ENCODE assay signal across 10 cellular contexts in genomic region chr9:91001146-91001611, GRCh38.
DNase-seq lines count a peak whose midpoint lies in the region; ATAC-seq lines count a peak whose summit lies in the region.
"Had no signal": no experiment of that assay in that cellular context is flagged by ENCODE, and none has a peak within 500 bp of the region (broad histone marks: within the 10 kb centered on the region; RNA-seq: fewer than 3 reads in every experiment).

No MANE protein-coding gene starts in this region.

- no peaks in the 10 kb centered on the region for H3K9me3 ChIP-seq in esophagus (ENCODE audit: control insufficient read depth in 2 of 2, insufficient read depth in 1 of 2, low read depth in 1 of 2, low read length in 1 of 2)
- H3K9me3 ChIP-seq in right cardiac atrium (ENCODE audit: control insufficient read depth, low read length) = no peaks in the 10 kb centered on the region

- H3K27ac ChIP-seq in esophagus (ENCODE audit: low read depth in 2 of 2, low read length in 1 of 2) = peak overlapping the region; percentile 5 to 76
- H3K27ac ChIP-seq in right cardiac atrium (ENCODE audit: low read length) = no peak overlapping the region

- intact Hi-C loops in right cardiac atrium (cut with DNase I) = no loop called here

- H3K4me3 ChIP-seq in esophagus (ENCODE audit: low read depth in 1 of 2, low read length in 2 of 2) = no peak overlapping the region
- H3K4me3 ChIP-seq in right cardiac atrium (ENCODE audit: low read length) = no peak overlapping the region

- DNase-seq in stimulated activated CD4-positive, alpha-beta T cell treated with anti-CD3 and anti-CD28 coated beads, Interleukin-15, amount 100 ng/mL, for 24 hours = peak; percentile 11
- DNase-seq in stimulated activated CD4-positive, alpha-beta T cell treated with anti-CD3 and anti-CD28 coated beads, Interleukin-4, amount 100 ng/mL, for 1 hour = no peak
- DNase-seq in NCI-H345 (lab: John Stamatoyannopoulos, UW) (peak; percentile 93), ureter (ENCODE audit: low spot score) (peak; percentile 61), right cardiac atrium (no peak), foreskin melanocyte (no peak)
- DNase-seq: left cardiac atrium; stimulated activated CD4-positive, alpha-beta T cell treated with anti-CD3 and anti-CD28 coated beads, Interleukin-4, amount 100 ng/mL, for 4 hours had no signal

- 39 to 60% methylated on average over 2 of the region's 2 CpGs for WGBS in esophagus, 2 donors
- 73% methylated on average over 2 of the region's 2 CpGs for WGBS in right cardiac atrium

- H3K27me3 ChIP-seq in esophagus (ENCODE audit: control insufficient read depth in 1 of 2, insufficient read depth in 2 of 2, low read length in 2 of 2) = no peaks in the 10 kb centered on the region
- H3K27me3 ChIP-seq in right cardiac atrium (ENCODE audit: control insufficient read depth, insufficient read depth) = no peaks in the 10 kb centered on the region

- peaks cover 0 to 6% of the 10 kb centered on the region in 2 donors for H3K4me1 ChIP-seq in esophagus (ENCODE audit: control insufficient read depth in 2 of 2, insufficient read depth in 2 of 2, low read length in 1 of 2)
- no peaks in the 10 kb centered on the region for H3K4me1 ChIP-seq in right cardiac atrium (ENCODE audit: control insufficient read depth, insufficient read depth, low read length)

- ATAC-seq in HG03196 (IDR thresholded peaks at IDR 0.05; ENCODE audit: unreplicated experiment) = no peak
- no peak for ATAC-seq in right cardiac atrium

- H3K36me3 ChIP-seq in esophagus (ENCODE audit: control insufficient read depth in 2 of 2, insufficient read depth in 2 of 2, low read length in 1 of 2) = no peaks in the 10 kb centered on the region

Comparison
In these comparisons a context has a peak if more than half of its experiments do, and no peak if none do; other contexts are left out.
1. DNase-seq: peak in stimulated activated CD4-positive, alpha-beta T cell treated with anti-CD3 and anti-CD28 coated beads, Interleukin-15, amount 100 ng/mL, for 24 hours (single experiment), NCI-H345 (single experiment) and ureter (single experiment); none in stimulated activated CD4-positive, alpha-beta T cell treated with anti-CD3 and anti-CD28 coated beads, Interleukin-4, amount 100 ng/mL, for 1 hour (single experiment), right cardiac atrium (0 of 3) and foreskin melanocyte (single experiment).